24 cellular contexts compared by ENCODE assay signal in genomic region chr4:85864806-85865205, GRCh38.
"Had no signal": no experiment of that assay in that cellular context is flagged by ENCODE, and none has a peak within 500 bp of the region (broad histone marks: within the 10 kb centered on the region; RNA-seq: fewer than 3 reads in every experiment).

No MANE protein-coding gene starts in this region.

- DNase-seq: cortex of kidney; effector memory CD8-positive, alpha-beta T cell; erythroblast; esophagus squamous epithelium; gastrocnemius medialis; heart right ventricle; hippocampal formation; left ventricle myocardium superior; lower lobe of right lung; naive thymus-derived CD8-positive, alpha-beta T cell; occipital lobe; ovary; posterior cingulate gyrus; psoas muscle; right cardiac atrium; sigmoid colon; stimulated activated CD4-positive, alpha-beta T cell treated with anti-CD3 and anti-CD28 coated beads, Interleukin-2, amount 100 ng/mL, for 24 hours; stimulated activated CD4-positive, alpha-beta T cell treated with anti-CD3 and anti-CD28 coated beads, Interleukin-4, amount 100 ng/mL, for 24 hours; stimulated activated naive CD4-positive, alpha-beta T cell treated with Interleukin-2 at 50 U/mL for 16 hours; stomach; thyroid gland; trophoblast cell had no signal

- ATAC-seq: effector memory CD8-positive, alpha-beta T cell; gastrocnemius medialis; heart right ventricle; left ventricle myocardium superior; lower lobe of right lung; naive thymus-derived CD8-positive, alpha-beta T cell; psoas muscle; right cardiac atrium; stimulated activated effector memory CD8-positive, alpha-beta T cell treated with anti-CD3 and anti-CD28 coated beads, Interleukin-12 subunit alpha, Interleukin-12 subunit beta, amount 100 ng/mL, for 72 hours had no signal

- H3K27ac ChIP-seq: esophagus squamous epithelium, gastrocnemius medialis, heart right ventricle, lower lobe of right lung, ovary, psoas muscle, sigmoid colon, vagina had no signal

- H3K9me3 ChIP-seq: esophagus squamous epithelium, gastrocnemius medialis, heart right ventricle, lower lobe of right lung, ovary, psoas muscle, sigmoid colon, stomach, thyroid gland, vagina had no signal

- H3K36me3 ChIP-seq: esophagus squamous epithelium, gastrocnemius medialis, heart right ventricle, lower lobe of right lung, ovary, sigmoid colon, stomach, thyroid gland, vagina had no signal

- H3K4me3 ChIP-seq: esophagus squamous epithelium, gastrocnemius medialis, heart right ventricle, lower lobe of right lung, ovary, psoas muscle, sigmoid colon, stomach, thyroid gland, vagina had no signal

- H3K27me3 ChIP-seq: esophagus squamous epithelium, gastrocnemius medialis, heart right ventricle, ovary, sigmoid colon, stomach, thyroid gland, vagina had no signal

- H3K4me1 ChIP-seq: lower lobe of right lung had no signal
